ENCODE assay signal across 4 cellular contexts in the genomic region with DNA sequence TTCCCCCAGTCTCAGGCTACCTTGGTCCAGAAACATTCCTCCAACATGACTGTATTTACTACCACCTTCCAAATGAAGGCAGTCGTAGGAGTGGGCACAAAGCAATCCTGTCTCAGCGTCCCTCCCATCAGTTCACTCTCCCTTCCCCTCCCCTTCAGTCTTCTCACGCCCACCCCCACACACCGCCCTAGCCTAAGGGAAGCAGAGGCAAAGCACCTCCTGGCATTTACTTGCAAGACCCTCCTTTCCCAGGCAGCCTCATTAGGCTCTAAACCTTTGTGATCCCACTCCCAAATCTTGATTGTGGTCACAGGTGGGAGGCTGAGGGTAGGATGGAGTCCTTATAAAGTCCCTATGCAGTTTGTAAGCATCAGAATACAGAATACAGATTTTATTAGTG.
TF ChIP-seq lines count a peak whose summit lies in the region.

No MANE protein-coding gene starts in this region.

TF ChIP-seq in GM23338, 12 proteins besides CTCF, POLR2A, EP300 and RAD21 (continues in another document):
- TF ChIP-seq NANOG (IDR thresholded peaks at IDR 0.05; ENCODE audit: borderline replicate concordance): no peak
- no peak for TF ChIP-seq ZNF114 (CRISPR knock-in tag; IDR thresholded peaks at IDR 0.05)

TF ChIP-seq in HEK293, 187 proteins besides CTCF, POLR2A, EP300 and RAD21:
- TF ChIP-seq YY1 (tag by site-specific recombination; IDR thresholded peaks at IDR 0.05) (no peak), EGR2 (tag by site-specific recombination; IDR thresholded peaks at IDR 0.05; ENCODE audit: low read depth) (peak; percentile 97), ZFHX2 (tag by site-specific recombination; conservative IDR thresholded peaks at IDR 0.05) (peak; percentile 94)

TF ChIP-seq in IMR-90, 13 proteins besides CTCF, POLR2A, EP300 and RAD21:
- TF ChIP-seq MAZ (IDR thresholded peaks at IDR 0.05; ENCODE audit: borderline replicate concordance, low read depth, low read length) (no peak), RFX5 (IDR thresholded peaks at IDR 0.05; ENCODE audit: low read depth, low read length) (no peak), RCOR1 (IDR thresholded peaks at IDR 0.05; ENCODE audit: insufficient replicate concordance, low read length) (no peak), NFE2L2 (IDR thresholded peaks at IDR 0.05; ENCODE audit: low read depth, low read length) (no peak), CEBPB (IDR thresholded peaks at IDR 0.05; ENCODE audit: low read depth, low read length) (no peak), MXI1 (IDR thresholded peaks at IDR 0.05; ENCODE audit: borderline replicate concordance, low read depth, low read length) (no peak), BHLHE40 (IDR thresholded peaks at IDR 0.05; ENCODE audit: low read depth, low read length) (no peak), ELK1 (IDR thresholded peaks at IDR 0.05; ENCODE audit: borderline replicate concordance, low read depth, low read length) (no peak), FOS (IDR thresholded peaks at IDR 0.05; ENCODE audit: low read depth, low read length) (no peak), MAFK (IDR thresholded peaks at IDR 0.05; ENCODE audit: low read depth, low read length) (no peak), SMC3 (IDR thresholded peaks at IDR 0.05; ENCODE audit: low read depth, low read length) (no peak), CHD1 (IDR thresholded peaks at IDR 0.05; ENCODE audit: low read depth, low read length) (no peak)
- TF ChIP-seq, protein P1, sequence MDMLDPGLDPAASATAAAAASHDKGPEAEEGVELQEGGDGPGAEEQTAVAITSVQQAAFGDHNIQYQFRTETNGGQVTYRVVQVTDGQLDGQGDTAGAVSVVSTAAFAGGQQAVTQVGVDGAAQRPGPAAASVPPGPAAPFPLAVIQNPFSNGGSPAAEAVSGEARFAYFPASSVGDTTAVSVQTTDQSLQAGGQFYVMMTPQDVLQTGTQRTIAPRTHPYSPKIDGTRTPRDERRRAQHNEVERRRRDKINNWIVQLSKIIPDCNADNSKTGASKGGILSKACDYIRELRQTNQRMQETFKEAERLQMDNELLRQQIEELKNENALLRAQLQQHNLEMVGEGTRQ (IDR thresholded peaks at IDR 0.05; ENCODE audit: low read depth, low read length): no peak

TF ChIP-seq in WTC11, 78 proteins besides CTCF, POLR2A, EP300 and RAD21:
- TF ChIP-seq FOXP1 (CRISPR knock-in tag; IDR thresholded peaks at IDR 0.05; ENCODE audit: borderline replicate concordance): no peak
- no peak for TF ChIP-seq OVOL2 (CRISPR knock-in tag; IDR thresholded peaks at IDR 0.05; ENCODE audit: borderline replicate concordance)
- TF ChIP-seq TCF7 (CRISPR knock-in tag; IDR thresholded peaks at IDR 0.05; ENCODE audit: low read depth): no peak
TF ChIP-seq in WTC11: peak in this region for 0.
